ENCODE assay signal across 1 cellular context in the genomic region with DNA sequence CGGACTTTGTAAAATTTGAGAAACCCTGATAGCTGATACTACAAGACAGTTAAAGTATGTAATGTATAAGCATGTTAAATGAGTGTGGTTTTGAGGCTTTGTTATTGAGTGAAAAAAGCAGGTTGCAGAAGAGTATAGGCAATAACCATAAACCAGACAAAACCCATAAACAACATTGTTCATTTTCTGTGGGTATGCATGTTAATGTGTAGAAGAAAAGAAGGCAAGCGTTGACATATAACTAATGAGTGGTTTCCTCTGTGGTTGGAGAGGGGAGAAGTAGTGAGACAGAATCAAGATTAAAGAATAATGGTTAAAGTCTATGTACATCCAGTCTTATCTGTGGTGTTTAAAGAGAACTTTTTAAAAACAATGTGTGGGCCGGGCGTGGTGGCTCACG.
TF ChIP-seq lines count a peak whose summit lies in the region.

No MANE protein-coding gene starts in this region.

TF ChIP-seq in GM12878, 131 proteins besides CTCF, POLR2A, EP300 and RAD21 (continued from another document):
- TF ChIP-seq MEF2B (IDR thresholded peaks at IDR 0.05; ENCODE audit: partially characterized antibody, poor library complexity, severe bottlenecking) (peak; percentile 44), NBN (IDR thresholded peaks at IDR 0.05) (peak; percentile 86), RELA (IDR thresholded peaks at IDR 0.05; ENCODE audit: borderline replicate concordance, partially characterized antibody) (no peak), ZNF217 (IDR thresholded peaks at IDR 0.05) (0 out of 2 replicates have a peak, but pooled peaks have one; percentile 68), TCF7 (IDR thresholded peaks at IDR 0.05; ENCODE audit: borderline replicate concordance) (no peak), JUND (IDR thresholded peaks at IDR 0.05; ENCODE audit: low read depth, low read length) (no peak), NR2F1 (conservative IDR thresholded peaks at IDR 0.05) (peak; percentile 61), SMAD1 (IDR thresholded peaks at IDR 0.05; ENCODE audit: low read depth, partially characterized antibody) (peak; percentile 39), BACH1 (IDR thresholded peaks at IDR 0.05; ENCODE audit: borderline replicate concordance) (no peak), PKNOX1 (IDR thresholded peaks at IDR 0.05) (0 out of 2 replicates have a peak, but pooled peaks have one; percentile 40), IKZF2 (IDR thresholded peaks at IDR 0.05) (peak; percentile 64 to 68; a peak in 3 of 4 replicates), ZNF24 (IDR thresholded peaks at IDR 0.05) (peak; percentile 78), BCL11A (IDR thresholded peaks at IDR 0.05; ENCODE audit: low read depth, low read length) (peak; percentile 31; the same call in 1 of the 2 replicates), PBX3 (IDR thresholded peaks at IDR 0.05; ENCODE audit: insufficient replicate concordance, low read depth, low read length) (peak; percentile 63), POU2F2 (IDR thresholded peaks at IDR 0.05; ENCODE audit: borderline replicate concordance, low read depth, low read length) (peak; percentile 40; the same call in 1 of the 3 replicates), IKZF1 (conservative IDR thresholded peaks at IDR 0.05) (peak; percentile 23; the same call in 1 of the 2 replicates), MTA2 (IDR thresholded peaks at IDR 0.05; ENCODE audit: low read depth) (peak; percentile 94)
- TF ChIP-seq, protein P1, sequence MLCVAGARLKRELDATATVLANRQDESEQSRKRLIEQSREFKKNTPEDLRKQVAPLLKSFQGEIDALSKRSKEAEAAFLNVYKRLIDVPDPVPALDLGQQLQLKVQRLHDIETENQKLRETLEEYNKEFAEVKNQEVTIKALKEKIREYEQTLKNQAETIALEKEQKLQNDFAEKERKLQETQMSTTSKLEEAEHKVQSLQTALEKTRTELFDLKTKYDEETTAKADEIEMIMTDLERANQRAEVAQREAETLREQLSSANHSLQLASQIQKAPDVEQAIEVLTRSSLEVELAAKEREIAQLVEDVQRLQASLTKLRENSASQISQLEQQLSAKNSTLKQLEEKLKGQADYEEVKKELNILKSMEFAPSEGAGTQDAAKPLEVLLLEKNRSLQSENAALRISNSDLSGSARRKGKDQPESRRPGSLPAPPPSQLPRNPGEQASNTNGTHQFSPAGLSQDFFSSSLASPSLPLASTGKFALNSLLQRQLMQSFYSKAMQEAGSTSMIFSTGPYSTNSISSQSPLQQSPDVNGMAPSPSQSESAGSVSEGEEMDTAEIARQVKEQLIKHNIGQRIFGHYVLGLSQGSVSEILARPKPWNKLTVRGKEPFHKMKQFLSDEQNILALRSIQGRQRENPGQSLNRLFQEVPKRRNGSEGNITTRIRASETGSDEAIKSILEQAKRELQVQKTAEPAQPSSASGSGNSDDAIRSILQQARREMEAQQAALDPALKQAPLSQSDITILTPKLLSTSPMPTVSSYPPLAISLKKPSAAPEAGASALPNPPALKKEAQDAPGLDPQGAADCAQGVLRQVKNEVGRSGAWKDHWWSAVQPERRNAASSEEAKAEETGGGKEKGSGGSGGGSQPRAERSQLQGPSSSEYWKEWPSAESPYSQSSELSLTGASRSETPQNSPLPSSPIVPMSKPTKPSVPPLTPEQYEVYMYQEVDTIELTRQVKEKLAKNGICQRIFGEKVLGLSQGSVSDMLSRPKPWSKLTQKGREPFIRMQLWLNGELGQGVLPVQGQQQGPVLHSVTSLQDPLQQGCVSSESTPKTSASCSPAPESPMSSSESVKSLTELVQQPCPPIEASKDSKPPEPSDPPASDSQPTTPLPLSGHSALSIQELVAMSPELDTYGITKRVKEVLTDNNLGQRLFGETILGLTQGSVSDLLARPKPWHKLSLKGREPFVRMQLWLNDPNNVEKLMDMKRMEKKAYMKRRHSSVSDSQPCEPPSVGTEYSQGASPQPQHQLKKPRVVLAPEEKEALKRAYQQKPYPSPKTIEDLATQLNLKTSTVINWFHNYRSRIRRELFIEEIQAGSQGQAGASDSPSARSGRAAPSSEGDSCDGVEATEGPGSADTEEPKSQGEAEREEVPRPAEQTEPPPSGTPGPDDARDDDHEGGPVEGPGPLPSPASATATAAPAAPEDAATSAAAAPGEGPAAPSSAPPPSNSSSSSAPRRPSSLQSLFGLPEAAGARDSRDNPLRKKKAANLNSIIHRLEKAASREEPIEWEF (IDR thresholded peaks at IDR 0.05; ENCODE audit: insufficient replicate concordance, low read depth, low read length): peak; percentile 74
- TF ChIP-seq, protein P2, sequence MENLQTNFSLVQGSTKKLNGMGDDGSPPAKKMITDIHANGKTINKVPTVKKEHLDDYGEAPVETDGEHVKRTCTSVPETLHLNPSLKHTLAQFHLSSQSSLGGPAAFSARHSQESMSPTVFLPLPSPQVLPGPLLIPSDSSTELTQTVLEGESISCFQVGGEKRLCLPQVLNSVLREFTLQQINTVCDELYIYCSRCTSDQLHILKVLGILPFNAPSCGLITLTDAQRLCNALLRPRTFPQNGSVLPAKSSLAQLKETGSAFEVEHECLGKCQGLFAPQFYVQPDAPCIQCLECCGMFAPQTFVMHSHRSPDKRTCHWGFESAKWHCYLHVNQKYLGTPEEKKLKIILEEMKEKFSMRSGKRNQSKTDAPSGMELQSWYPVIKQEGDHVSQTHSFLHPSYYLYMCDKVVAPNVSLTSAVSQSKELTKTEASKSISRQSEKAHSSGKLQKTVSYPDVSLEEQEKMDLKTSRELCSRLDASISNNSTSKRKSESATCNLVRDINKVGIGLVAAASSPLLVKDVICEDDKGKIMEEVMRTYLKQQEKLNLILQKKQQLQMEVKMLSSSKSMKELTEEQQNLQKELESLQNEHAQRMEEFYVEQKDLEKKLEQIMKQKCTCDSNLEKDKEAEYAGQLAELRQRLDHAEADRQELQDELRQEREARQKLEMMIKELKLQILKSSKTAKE (IDR thresholded peaks at IDR 0.05; ENCODE audit: low read depth, poor library complexity, severe bottlenecking): peak; percentile 75
